ENCODE assay signal across 11 cellular contexts in the genomic region with DNA sequence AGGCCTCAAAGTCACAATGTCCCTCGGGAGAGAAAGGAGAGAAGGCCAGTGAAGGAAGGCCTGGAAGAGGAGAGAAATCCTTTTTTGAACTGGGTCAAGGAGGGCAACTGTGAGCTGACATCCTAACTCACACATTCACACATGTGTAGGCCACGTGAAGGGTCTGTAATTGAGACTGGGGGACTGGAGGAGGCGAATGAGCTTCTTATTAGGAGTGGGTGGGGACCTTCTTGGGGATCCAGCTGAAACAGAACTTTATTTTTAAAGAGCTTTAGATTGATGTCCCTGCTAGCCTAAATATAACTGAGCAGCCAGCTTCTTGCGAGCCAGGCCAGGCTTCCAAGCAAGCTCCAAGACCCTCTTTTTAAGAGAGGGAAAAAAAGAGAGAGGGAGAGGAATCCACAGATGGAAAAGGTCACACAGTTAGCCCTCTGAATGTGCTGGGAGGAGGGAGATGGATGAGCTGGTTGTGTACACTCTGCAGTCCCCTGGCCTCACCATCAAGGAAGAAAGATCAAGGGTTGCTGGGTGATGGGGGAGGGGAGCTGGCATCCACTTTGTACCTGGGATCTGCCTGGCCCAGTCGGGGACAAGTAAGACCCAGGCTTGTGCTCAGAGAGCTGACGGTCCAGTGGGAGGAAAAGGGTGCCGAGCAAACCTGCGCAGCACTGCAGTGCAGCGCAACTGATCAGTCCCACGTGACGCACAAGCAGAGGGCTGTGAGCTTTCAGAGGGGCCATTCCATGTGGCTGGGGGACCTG.
DNase-seq lines count a peak whose midpoint lies in the region; ATAC-seq and TF ChIP-seq lines count a peak whose summit lies in the region.
"Had no signal": no experiment of that assay in that cellular context is flagged by ENCODE, and none has a peak within 500 bp of the region (broad histone marks: within the 10 kb centered on the region; RNA-seq: fewer than 3 reads in every experiment).

No MANE protein-coding gene starts in this region.

- intact Hi-C loops in activated CD4-positive, alpha-beta T cell treated with anti-CD3 and anti-CD28 coated beads for 36 hours (cut with DNase I, micrococcal nuclease), result no loop called here
- intact Hi-C loops in heart right ventricle (cut with DNase I), result no loop called here

- H2AFZ ChIP-seq in neuronal stem cell (ENCODE audit: low read length), result peak overlapping the region; percentile 54

- H3K36me3 Mint-ChIP-seq in activated CD4-positive, alpha-beta T cell treated with anti-CD3 and anti-CD28 coated beads for 36 hours (ENCODE audit: low read depth), result no peaks in the 10 kb centered on the region

- DNase-seq in activated CD4-positive, alpha-beta T cell treated with anti-CD3 and anti-CD28 coated beads for 36 hours, result no peak
- no peak for DNase-seq in activated CD4-positive, alpha-beta T cell treated with anti-CD3 and anti-CD28 coated beads for 48 hours
- DNase-seq in heart right ventricle (no peak), neuronal stem cell (ENCODE audit: low spot score) (no peak), tibial nerve (ENCODE audit: low spot score in 2 of 2) (no peak), kidney glomerular epithelial cell (lab: John Stamatoyannopoulos, UW) (no peak), T-helper 2 cell (no peak)
- DNase-seq: activated CD4-positive, alpha-beta T cell treated with anti-CD3 and anti-CD28 coated beads, Interleukin-2, amount 10 ng/mL, durations not matched to agents 7 days and 5 days; activated gamma-delta T cell; central memory CD4-positive, alpha-beta T cell had no signal

- WGBS in heart right ventricle, 2 donors, result 78 to 82% methylated on average over 11 of the region's 11 CpGs
- no CpG with 5 or more reads among the region's 11 CpGs for WGBS in neuronal stem cell (ENCODE audit: extremely low coverage in 2 of 2, insufficient read length in 2 of 2, insufficient replicate concordance in 1 of 2), 2 donors
- 62 to 70% methylated on average over 11 of the region's 11 CpGs for WGBS in tibial nerve, 2 donors

- peaks cover 17 to 56% (median 45%) of the 10 kb centered on the region in 9 donors for H3K4me1 ChIP-seq in heart right ventricle
- peaks cover 23 to 24% of the 10 kb centered on the region in 2 donors for H3K4me1 ChIP-seq in neuronal stem cell (ENCODE audit: control insufficient read depth in 2 of 2, insufficient read depth in 1 of 2, low read depth in 1 of 2, low read length in 2 of 2)
- peaks cover 0 to 54% (median 37%) of the 10 kb centered on the region in 4 donors for H3K4me1 ChIP-seq in tibial nerve

- peaks cover 11% of the 10 kb centered on the region for H3K9me3 Mint-ChIP-seq in activated CD4-positive, alpha-beta T cell treated with anti-CD3 and anti-CD28 coated beads for 36 hours (ENCODE audit: low read depth)

- H2BK5ac ChIP-seq in neuronal stem cell (ENCODE audit: low read length), result no peak overlapping the region

- no peaks in the 10 kb centered on the region for H3K4me1 Mint-ChIP-seq in activated CD4-positive, alpha-beta T cell treated with anti-CD3 and anti-CD28 coated beads for 36 hours
- H3K4me1 Mint-ChIP-seq: activated CD4-positive, alpha-beta T cell treated with anti-CD3 and anti-CD28 coated beads, Interleukin-2, amount 10 ng/mL, durations not matched to agents 7 days and 5 days had no signal

- H3K18ac ChIP-seq in neuronal stem cell (ENCODE audit: low read length), result peak overlapping the region; percentile 83

- H3K79me1 ChIP-seq in neuronal stem cell (ENCODE audit: low read depth, low read length), result no peaks in the 10 kb centered on the region

- no peak overlapping the region for H3K27ac Mint-ChIP-seq in activated CD4-positive, alpha-beta T cell treated with anti-CD3 and anti-CD28 coated beads for 36 hours
- H3K27ac Mint-ChIP-seq: activated CD4-positive, alpha-beta T cell treated with anti-CD3 and anti-CD28 coated beads, Interleukin-2, amount 10 ng/mL, durations not matched to agents 7 days and 5 days had no signal

- no peak for TF ChIP-seq EP300 in tibial nerve (IDR thresholded peaks at IDR 0.05)

- H2BK15ac ChIP-seq in neuronal stem cell (ENCODE audit: low read length), result peak overlapping the region; percentile 0

- H3K36me3 ChIP-seq in heart right ventricle, result no peaks in the 10 kb centered on the region
- no peaks in the 10 kb centered on the region for H3K36me3 ChIP-seq in neuronal stem cell (replicated peaks in 1 of 2; ENCODE audit: control insufficient read depth in 2 of 2, insufficient read depth in 2 of 2, low read length in 2 of 2)
- H3K36me3 ChIP-seq in tibial nerve, result no peaks in the 10 kb centered on the region

- peak; percentile 16 for ATAC-seq in activated CD4-positive, alpha-beta T cell treated with anti-CD3 and anti-CD28 coated beads for 36 hours
- ATAC-seq in heart right ventricle, result peak in 4 of 8 donors; percentile 3 to 27 (median 21)
- ATAC-seq in HG02642 (IDR thresholded peaks at IDR 0.05; ENCODE audit: poor library complexity, unreplicated experiment), result no peak

- peak overlapping the region; percentile 32 for H3K23ac ChIP-seq in neuronal stem cell (ENCODE audit: low read depth, low read length, poor library complexity)

- peaks cover 0 to 29% (median 13%) of the 10 kb centered on the region in 11 donors for H3K9me3 ChIP-seq in heart right ventricle
- H3K9me3 ChIP-seq in neuronal stem cell (replicated peaks in 1 of 2; ENCODE audit: control insufficient read depth in 2 of 2, insufficient read depth in 1 of 2, low read depth in 1 of 2, low read length in 2 of 2), result peaks cover 8 to 23% of the 10 kb centered on the region in 2 donors
- H3K9me3 ChIP-seq in tibial nerve, result peaks cover 0 to 18% (median 0%) of the 10 kb centered on the region in 4 donors

- POLR2A ChIA-PET in activated CD4-positive, alpha-beta T cell treated with anti-CD3 and anti-CD28 coated beads for 36 hours (lab: Charles Lee), result interaction anchor here (0.7 kb wide), 1 partner anchor 841 kb away, joined by 4 read pairs; no protein-coding TSS in a partner anchor

- CTCF ChIA-PET in activated CD4-positive, alpha-beta T cell treated with anti-CD3 and anti-CD28 coated beads for 36 hours (lab: Charles Lee), result interaction anchor here (0.9 to 1.9 kb wide), 4 partner anchors 9 to 22 kb away, joined by 3 to 5 read pairs (median 5); no protein-coding TSS in a partner anchor

- peak overlapping the region; percentile 41 for H2AK5ac ChIP-seq in neuronal stem cell (ENCODE audit: low read depth, low read length)

- H3K4ac ChIP-seq in neuronal stem cell (ENCODE audit: low read length), result no peak overlapping the region

- no peak overlapping the region for H3K14ac ChIP-seq in neuronal stem cell (ENCODE audit: low read length)

- H3K9ac ChIP-seq in neuronal stem cell (ENCODE audit: low read depth, low read length, poor library complexity), result no peak overlapping the region

- TF ChIP-seq CTCF in heart right ventricle (IDR thresholded peaks at IDR 0.05) (no peak), tibial nerve (IDR thresholded peaks at IDR 0.05) (no peak)

- H4K8ac ChIP-seq in neuronal stem cell (ENCODE audit: low read depth, low read length), result no peak overlapping the region

- no peaks in the 10 kb centered on the region for H3K27me3 ChIP-seq in heart right ventricle
- H3K27me3 ChIP-seq in neuronal stem cell (ENCODE audit: control insufficient read depth in 3 of 3, insufficient read depth in 3 of 3, low read depth in 1 of 3, low read length in 3 of 3), result no peaks in the 10 kb centered on the region
- H3K27me3 ChIP-seq in tibial nerve, result no peaks in the 10 kb centered on the region

- H3K4me2 ChIP-seq in neuronal stem cell (ENCODE audit: insufficient read depth, low read length, poor library complexity, severe bottlenecking), result no peak overlapping the region

- H2BK12ac ChIP-seq in neuronal stem cell (ENCODE audit: low read length), result peak overlapping the region; percentile 59

- TF ChIP-seq POLR2A in tibial nerve (IDR thresholded peaks at IDR 0.05), result no peak

- peak overlapping the region; percentile 38 for H4K91ac ChIP-seq in neuronal stem cell (ENCODE audit: low read depth, low read length, poor library complexity)

- peak overlapping the region; percentile 21 for H2BK120ac ChIP-seq in neuronal stem cell (ENCODE audit: low read depth, low read length)

- H3K4me3 ChIP-seq in heart right ventricle (no peak overlapping the region), neuronal stem cell (ENCODE audit: low read length in 2 of 2) (no peak overlapping the region), tibial nerve (no peak overlapping the region)

- no peaks in the 10 kb centered on the region for H3K27me3 Mint-ChIP-seq in activated CD4-positive, alpha-beta T cell treated with anti-CD3 and anti-CD28 coated beads for 36 hours
- H3K27me3 Mint-ChIP-seq: activated CD4-positive, alpha-beta T cell treated with anti-CD3 and anti-CD28 coated beads, Interleukin-2, amount 10 ng/mL, durations not matched to agents 7 days and 5 days had no signal

- no peak overlapping the region for H3K4me3 Mint-ChIP-seq in activated CD4-positive, alpha-beta T cell treated with anti-CD3 and anti-CD28 coated beads for 36 hours
- H3K4me3 Mint-ChIP-seq: activated CD4-positive, alpha-beta T cell treated with anti-CD3 and anti-CD28 coated beads, Interleukin-2, amount 10 ng/mL, durations not matched to agents 7 days and 5 days had no signal

- peak overlapping the region; percentile 10 to 81 (median 72) for H3K27ac ChIP-seq in heart right ventricle
- H3K27ac ChIP-seq in neuronal stem cell (replicated peaks; ENCODE audit: low read length), result no peak overlapping the region
- H3K27ac ChIP-seq in tibial nerve, result peak overlapping the region in 3 of 4 donors; percentile 64 to 77 (median 75)
